Comparison of ENCODE assay signal across 3 cellular contexts in genomic region chr16:2974319-2975056, GRCh38.
TF ChIP-seq lines count a peak whose summit lies in the region.

No MANE protein-coding gene starts in this region.

TF ChIP-seq in HCT116, 20 proteins besides CTCF, POLR2A, EP300 and RAD21:
- TF ChIP-seq FOSL1 (IDR thresholded peaks at IDR 0.05; ENCODE audit: low read depth): no peak
- TF ChIP-seq POLR2AphosphoS5 (IDR thresholded peaks at IDR 0.05; ENCODE audit: low read depth, low read length): peak; percentile 13; the same call in 1 of the 2 replicates
- no peak for TF ChIP-seq ZFX (IDR thresholded peaks at IDR 0.05)
- TF ChIP-seq CEBPB (IDR thresholded peaks at IDR 0.05; ENCODE audit: low read depth): no peak

TF ChIP-seq in GM12878, 131 proteins besides CTCF, POLR2A, EP300 and RAD21:
- TF ChIP-seq PRDM15 (CRISPR knock-in tag; IDR thresholded peaks at IDR 0.05) (no peak), RELA (IDR thresholded peaks at IDR 0.05; ENCODE audit: borderline replicate concordance, partially characterized antibody) (no peak), ELK1 (IDR thresholded peaks at IDR 0.05; ENCODE audit: low read depth, low read length) (no peak), MAX (IDR thresholded peaks at IDR 0.05; ENCODE audit: low read depth, low read length) (no peak), FOXK2 (IDR thresholded peaks at IDR 0.05) (no peak), POU2F2 (IDR thresholded peaks at IDR 0.05; ENCODE audit: borderline replicate concordance, low read depth, low read length) (no peak), MTA2 (IDR thresholded peaks at IDR 0.05; ENCODE audit: low read depth) (no peak)

TF ChIP-seq in GM12891, 5 proteins besides CTCF, POLR2A, EP300 and RAD21:
- TF ChIP-seq SPI1 (IDR thresholded peaks at IDR 0.05; ENCODE audit: low read depth, low read length) (no peak), POLR2AphosphoS5 (IDR thresholded peaks at IDR 0.05; ENCODE audit: low read depth, low read length) (no peak; the same call in 1 of the 2 replicates), PAX5 (IDR thresholded peaks at IDR 0.05; ENCODE audit: insufficient read depth, low read length, severe bottlenecking) (no peak), TAF1 (IDR thresholded peaks at IDR 0.05; ENCODE audit: low read depth, low read length) (no peak), POU2F2 (IDR thresholded peaks at IDR 0.05; ENCODE audit: low read depth, low read length) (no peak)
TF ChIP-seq in GM12891: peak in this region for 0.
